ENCODE assay signal across 10 cellular contexts in the genomic region with DNA sequence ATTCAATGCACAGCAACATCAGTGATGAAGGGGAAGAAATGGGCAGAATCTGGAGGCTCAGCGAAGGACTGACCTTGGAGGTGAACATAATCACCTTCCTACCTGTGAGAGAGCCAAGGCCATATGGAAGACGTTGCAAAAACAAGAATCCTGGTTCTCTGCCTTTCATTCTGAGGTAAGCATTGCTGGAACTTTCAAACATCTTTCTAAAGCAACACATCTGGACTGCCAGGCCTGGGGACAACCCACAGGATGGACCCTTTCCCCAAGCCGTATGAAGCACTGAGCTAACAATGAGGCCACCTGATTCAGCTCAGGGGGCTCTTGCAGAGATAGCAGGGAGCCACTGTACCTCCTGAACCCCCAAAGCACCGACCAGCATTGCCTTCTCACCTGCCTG.
DNase-seq lines count a peak whose midpoint lies in the region; ATAC-seq and TF ChIP-seq lines count a peak whose summit lies in the region.
"Had no signal": no experiment of that assay in that cellular context is flagged by ENCODE, and none has a peak within 500 bp of the region (broad histone marks: within the 10 kb centered on the region; RNA-seq: fewer than 3 reads in every experiment).

No MANE protein-coding gene starts in this region.

- H3K9me3 ChIP-seq in BLaER1 treated with 17β-estradiol and CSF1 and Interleukin-3, amounts not matched to agents 10 nM and 100 nM (replicated peaks in 1 of 11), result no peaks in the 10 kb centered on the region; a peak in 1 of 22 replicates
- no peaks in the 10 kb centered on the region for H3K9me3 ChIP-seq in IMR-90 (ENCODE audit: control insufficient read depth, insufficient read depth, low read length)
- no peaks in the 10 kb centered on the region for H3K9me3 ChIP-seq in mammary epithelial cell (replicated peaks; ENCODE audit: insufficient read depth, low read length)
- no peaks in the 10 kb centered on the region for H3K9me3 ChIP-seq in parathyroid adenoma (ENCODE audit: control insufficient read depth, low read length)

- peak overlapping the region; percentile 59; the same call in 1 of the 2 replicates for H3K4ac ChIP-seq in IMR-90 (ENCODE audit: low read depth, low read length)

- H3K4me3 ChIP-seq in BLaER1 treated with 17β-estradiol and CSF1 and Interleukin-3, amounts not matched to agents 10 nM and 100 nM, result peak overlapping the region in 3 of 10 experiments; percentile 89 to 92 (median 91); a peak in 3 of 20 replicates
- H3K4me3 ChIP-seq in IMR-90 (ENCODE audit: insufficient read depth, low read depth, low read length) (no peak overlapping the region), mammary epithelial cell (replicated peaks in 1 of 3; ENCODE audit: insufficient read depth in 1 of 3, low read depth in 2 of 3, low read length in 3 of 3) (no peak overlapping the region), parathyroid adenoma (ENCODE audit: low read depth, low read length) (peak overlapping the region; percentile 5)

- intact Hi-C loops in IMR-90 (cut with micrococcal nuclease) (loop anchor here (5.0 kb wide), 1 partner anchor 110 kb away; no protein-coding TSS in a partner anchor), mammary epithelial cell (cut with micrococcal nuclease) (no loop called here)

- H4K91ac ChIP-seq in IMR-90 (ENCODE audit: insufficient read depth, low read depth, low read length), result peak overlapping the region; percentile 57

- H3K79me2 ChIP-seq in mammary epithelial cell (ENCODE audit: insufficient read depth, low read length) (peaks cover 100% of the 10 kb centered on the region), parathyroid adenoma (no peaks in the 10 kb centered on the region)

- BruUV-seq in IMR-90 (replicated peaks; lab: Mats Ljungman, UMichigan) (no TSS peak), mammary epithelial cell (replicated peaks; lab: Mats Ljungman, UMichigan) (no TSS peak)

- CTCF ChIA-PET in IMR-90 (lab: Yijun Ruan, JAX) (interaction anchor here (0.8 to 2.7 kb wide), 4 partner anchors 34 to 226 kb away, joined by 3 to 12 read pairs (median 4); no protein-coding TSS in a partner anchor), mammary epithelial cell (lab: Charles Lee; ENCODE audit: low non-redundant PET) (no interaction called here)

- peaks cover 0 to 43% of the 10 kb centered on the region in 2 experiments; a peak in 2 of 4 replicates for H3K79me1 ChIP-seq in IMR-90 (ENCODE audit: low read depth in 1 of 2, low read length in 2 of 2)

- peak overlapping the region; percentile 2 to 49; a peak in 3 of 4 replicates for H4K8ac ChIP-seq in IMR-90 (ENCODE audit: low read depth in 2 of 2, low read length in 2 of 2)

- peaks cover 22% of the 10 kb centered on the region for H3K9me1 ChIP-seq in IMR-90 (ENCODE audit: insufficient read depth, low read length)

- H2BK5ac ChIP-seq in IMR-90 (ENCODE audit: low read depth, low read length, poor library complexity, severe bottlenecking), result peak overlapping the region; percentile 27

- 0% methylated on average over 1 of the region's 4 CpGs; no CpG with 5 or more reads in 1 of the 2 experiments for WGBS in IMR-90 (ENCODE audit: extremely low coverage in 2 of 2, insufficient read length in 1 of 2), 2 experiments
- WGBS in mammary epithelial cell (ENCODE audit: low coverage, missing lambda C conversion rate), result 96% methylated on average over 4 of the region's 4 CpGs

- H3K27ac ChIP-seq in BLaER1 treated with 17β-estradiol and CSF1 and Interleukin-3, amounts not matched to agents 10 nM and 100 nM, result no peak overlapping the region
- H3K27ac ChIP-seq in IMR-90 (ENCODE audit: insufficient read depth, low read length), result no peak overlapping the region
- H3K27ac ChIP-seq in mammary epithelial cell (ENCODE audit: insufficient read depth, low read depth, low read length), result no peak overlapping the region
- no peak overlapping the region for H3K27ac ChIP-seq in parathyroid adenoma

- peak overlapping the region; percentile 11; the same call in 1 of the 2 replicates for H3K14ac ChIP-seq in IMR-90 (replicated peaks; ENCODE audit: low read depth, low read length)

- no peak overlapping the region for H2BK20ac ChIP-seq in IMR-90 (ENCODE audit: low read depth, low read length)

- peak overlapping the region; percentile 50 for H2BK120ac ChIP-seq in IMR-90 (ENCODE audit: low read depth, low read length)

- H4K20me1 ChIP-seq in BLaER1 treated with 17β-estradiol and CSF1 and Interleukin-3, amounts not matched to agents 10 nM and 100 nM, result peaks cover 63 to 99% (median 88%) of the 10 kb centered on the region in 11 experiments; a peak in 21 of 22 replicates
- H4K20me1 ChIP-seq in IMR-90 (ENCODE audit: insufficient read depth, low read length) (peaks cover 83% of the 10 kb centered on the region), mammary epithelial cell (ENCODE audit: insufficient read depth, low read length) (peaks cover 2% of the 10 kb centered on the region)

- peaks cover 49 to 85% (median 58%) of the 10 kb centered on the region in 10 experiments for H3K4me1 ChIP-seq in BLaER1 treated with 17β-estradiol and CSF1 and Interleukin-3, amounts not matched to agents 10 nM and 100 nM
- H3K4me1 ChIP-seq in IMR-90 (ENCODE audit: control insufficient read depth, insufficient read depth, low read length), result peaks cover 28% of the 10 kb centered on the region
- peaks cover 39% of the 10 kb centered on the region for H3K4me1 ChIP-seq in mammary epithelial cell (ENCODE audit: insufficient read depth, low read length)
- H3K4me1 ChIP-seq in parathyroid adenoma, result no peaks in the 10 kb centered on the region

- H2AK5ac ChIP-seq in IMR-90 (ENCODE audit: low read depth, low read length), result peak overlapping the region; percentile 32; the same call in 1 of the 2 replicates

- H3K23ac ChIP-seq in IMR-90 (ENCODE audit: low read depth, low read length), result peak overlapping the region; percentile 85

- no peak overlapping the region for H3K56ac ChIP-seq in IMR-90 (ENCODE audit: extremely low read depth, insufficient read depth, low read length)

- ATAC-seq in IMR-90 (ENCODE audit: low read depth) (no peak), HG03565 (IDR thresholded peaks at IDR 0.05; ENCODE audit: unreplicated experiment) (no peak)
- no peak for ATAC-seq in activated CD4-positive, CD25-positive, alpha-beta regulatory T cell treated with anti-CD3 and anti-CD28 coated beads, Interleukin-2, amount 50 U/mL, for 24 hours
- ATAC-seq: WTC11 had no signal

- in situ Hi-C loops in IMR-90 (cut with MboI; ENCODE audit: low sequenced_read_pairs) (loop anchor here (25.0 kb wide), 1 partner anchor 480 kb away; no protein-coding TSS in a partner anchor), mammary epithelial cell (cut with MboI; ENCODE audit: low sequenced_read_pairs in 2 of 2) (loop anchor here in 1 of 2 donors (25.0 kb wide), 2 partner anchors 95 to 480 kb away; no protein-coding TSS in a partner anchor)

- no peaks in the 10 kb centered on the region for H3K27me3 ChIP-seq in BLaER1 treated with 17β-estradiol and CSF1 and Interleukin-3, amounts not matched to agents 10 nM and 100 nM
- H3K27me3 ChIP-seq in IMR-90 (ENCODE audit: control insufficient read depth, insufficient read depth, low read length) (no peaks in the 10 kb centered on the region), mammary epithelial cell (ENCODE audit: insufficient read depth, low read length) (no peaks in the 10 kb centered on the region), parathyroid adenoma (ENCODE audit: control insufficient read depth, insufficient read depth, low read length) (no peaks in the 10 kb centered on the region)

- POLR2A ChIA-PET in IMR-90 (lab: Charles Lee; ENCODE audit: unreplicated experiment), result interaction anchor here (0.9 kb wide), 1 partner anchor 100 kb away, joined by 3 read pairs; no protein-coding TSS in a partner anchor

- H3K18ac ChIP-seq in IMR-90 (ENCODE audit: low read depth, low read length), result 0 out of 2 replicates have a peak overlapping the region, but pooled peaks have one; percentile 9

- TF ChIP-seq RAD21 in IMR-90 (IDR thresholded peaks at IDR 0.05; ENCODE audit: low read length), result no peak

- no peak for TF ChIP-seq POLR2A in IMR-90 (IDR thresholded peaks at IDR 0.05; ENCODE audit: low read depth, low read length)

- H4K5ac ChIP-seq in IMR-90 (ENCODE audit: low read depth, low read length), result peak overlapping the region; percentile 13; the same call in 1 of the 2 replicates

- no peak for DNase-seq in IMR-90
- DNase-seq in mammary epithelial cell, result no peak
- DNase-seq in NCI-H146 (lab: John Stamatoyannopoulos, UW), result no peak
- no peak for DNase-seq in T1000 (lab: John Stamatoyannopoulos, UW)
- DNase-seq: NCI-H2171 treated with DMSO at 0.1 percent for 48 hours had no signal

- peaks cover 23 to 76% (median 71%) of the 10 kb centered on the region in 11 experiments for H3K36me3 ChIP-seq in BLaER1 treated with 17β-estradiol and CSF1 and Interleukin-3, amounts not matched to agents 10 nM and 100 nM
- peaks cover 6% of the 10 kb centered on the region for H3K36me3 ChIP-seq in IMR-90 (ENCODE audit: control insufficient read depth, insufficient read depth, low read length)
- peaks cover 5% of the 10 kb centered on the region for H3K36me3 ChIP-seq in mammary epithelial cell (ENCODE audit: insufficient read depth, low read length)
- no peaks in the 10 kb centered on the region for H3K36me3 ChIP-seq in parathyroid adenoma (ENCODE audit: control insufficient read depth, insufficient read depth, low read length)

- peak overlapping the region; percentile 1 to 96 (median 86); a peak in 20 of 22 replicates for H3K4me2 ChIP-seq in BLaER1 treated with 17β-estradiol and CSF1 and Interleukin-3, amounts not matched to agents 10 nM and 100 nM
- H3K4me2 ChIP-seq in IMR-90 (ENCODE audit: low read depth, low read length) (peak overlapping the region; percentile 31), mammary epithelial cell (ENCODE audit: insufficient read depth, low read depth, low read length) (peak overlapping the region; percentile 91), parathyroid adenoma (ENCODE audit: low read length) (no peak overlapping the region)

- H2AFZ ChIP-seq in IMR-90 (replicated peaks; ENCODE audit: low read length, poor library complexity) (no peak overlapping the region), mammary epithelial cell (ENCODE audit: low read depth, low read length) (no peak overlapping the region), parathyroid adenoma (no peak overlapping the region)

- H2BK15ac ChIP-seq in IMR-90 (ENCODE audit: low read depth, low read length), result no peak overlapping the region

- peak overlapping the region; percentile 20 for H2AK9ac ChIP-seq in IMR-90 (replicated peaks; ENCODE audit: low read depth, low read length, poor library complexity)

- H3K9ac ChIP-seq in BLaER1 treated with 17β-estradiol and CSF1 and Interleukin-3, amounts not matched to agents 10 nM and 100 nM, result peak overlapping the region in 2 of 11 experiments; percentile 93 to 95; a peak in 4 of 22 replicates
- H3K9ac ChIP-seq in IMR-90 (ENCODE audit: low read depth, low read length) (0 out of 2 replicates have a peak overlapping the region, but pooled peaks have one; percentile 0), mammary epithelial cell (ENCODE audit: insufficient read depth, low read length) (no peak overlapping the region), parathyroid adenoma (no peak overlapping the region)

- dilution Hi-C loops in IMR-90 (cut with HindIII; ENCODE audit: low sequenced_read_pairs, unreplicated experiment), result no loop called here
- dilution Hi-C loops in mammary epithelial cell (cut with HindIII; ENCODE audit: low sequenced_read_pairs), result no loop called here

- no peak for TF ChIP-seq CTCF in IMR-90 (conservative IDR thresholded peaks at IDR 0.05; ENCODE audit: low read depth, low read length)
- TF ChIP-seq CTCF in mammary epithelial cell (conservative IDR thresholded peaks at IDR 0.05 in 1 of 2, IDR thresholded peaks at IDR 0.05 in 1 of 2; ENCODE audit: extremely low read depth in 1 of 2, insufficient read depth in 1 of 2, low read depth in 1 of 2, low read length in 2 of 2), result no peak
- TF ChIP-seq CTCF in parathyroid adenoma (IDR thresholded peaks at IDR 0.05), result no peak
